In genomic region chr6:47007657-47008396, GRCh38 we compare ENCODE assay signal across 18 cellular contexts. TPM values are rescaled to one million over a fixed set of nuclear protein-coding genes. Genes with fewer than 3 reads are reported as not detected.
A peak's percentile ranks its signal among the peaks of the same experiment; 100 is the strongest.
DNase-seq lines count a peak whose midpoint lies in the region; ATAC-seq, FAIRE-seq and TF ChIP-seq lines count a peak whose summit lies in the region.
"Had no signal": no experiment of that assay in that cellular context is flagged by ENCODE, and none has a peak within 500 bp of the region (broad histone marks: within the 10 kb centered on the region; RNA-seq: fewer than 3 reads in every experiment).

No MANE protein-coding gene starts in this region.

- H3K27ac ChIP-seq in HepG2 (ENCODE audit: extremely low read length, insufficient read depth, low read length) (no peak overlapping the region), right lobe of liver (no peak overlapping the region)
- H3K27ac ChIP-seq: 22Rv1 had no signal

- DNase-seq in HepG2 (ENCODE audit: low spot score) (no peak), right lobe of liver (no peak), astrocyte of the spinal cord (ENCODE audit: low read depth, low spot score) (peak; percentile 37), kidney tubule cell (ENCODE audit: low spot score) (peak; percentile 19), NCI-H748 (lab: John Stamatoyannopoulos, UW; ENCODE audit: unreplicated experiment) (no peak), CD1c-positive myeloid dendritic cell (ENCODE audit: extremely low spot score) (no peak)
- no peak for DNase-seq in activated CD8-positive, alpha-beta memory T cell treated with anti-CD3 and anti-CD28 coated beads for 24 hours
- DNase-seq: CD8-positive, alpha-beta memory T cell; DMS 273 treated with DMSO at 0.1 percent for 48 hours; DMS79 had no signal

- peak; percentile 74 for ATAC-seq in HepG2
- no peak for ATAC-seq in right lobe of liver
- ATAC-seq: GM12878 had no signal

- TF ChIP-seq POLR2A in HepG2 (IDR thresholded peaks at IDR 0.05; ENCODE audit: insufficient read depth in 1 of 2, low read depth in 2 of 2, low read length in 2 of 2) (no peak), right lobe of liver (IDR thresholded peaks at IDR 0.05) (no peak)

- no peaks in the 10 kb centered on the region for H3K79me2 ChIP-seq in HepG2 (ENCODE audit: insufficient read depth, low read length)

- no peak for TF ChIP-seq EP300 in HepG2 (IDR thresholded peaks at IDR 0.05; ENCODE audit: low read depth in 2 of 2, low read length in 2 of 2)
- no peak for TF ChIP-seq EP300 in HepG2 (CRISPR knock-in tag; IDR thresholded peaks at IDR 0.05; ENCODE audit: borderline replicate concordance)

- no peak overlapping the region for H2AFZ ChIP-seq in HepG2 (ENCODE audit: low read length)

- no peak for FAIRE-seq in HepG2 (lab: Jason Lieb, UNC)
- FAIRE-seq: GM12878, GM18507 had no signal

- H3K27me3 ChIP-seq in HepG2 (ENCODE audit: control insufficient read depth in 1 of 2, insufficient read depth in 2 of 2, low read length in 2 of 2) (peaks cover 0 to 27% of the 10 kb centered on the region in 2 experiments; a peak in 3 of 5 replicates), right lobe of liver (no peaks in the 10 kb centered on the region)

- in situ Hi-C loops in HepG2 (cut with HindIII; ENCODE audit: extremely low pct_ligation_motif_present, low pct_unique_long_range_greater_than_20kb) (no loop called here), astrocyte of the spinal cord (cut with HindIII; ENCODE audit: low sequenced_read_pairs) (no loop called here)

- H3K4me3 ChIP-seq in HepG2 (replicated peaks in 1 of 3; ENCODE audit: insufficient read depth in 1 of 3, low read depth in 2 of 3, low read length in 3 of 3) (no peak overlapping the region), right lobe of liver (no peak overlapping the region), astrocyte of the spinal cord (ENCODE audit: low read depth, low read length) (no peak overlapping the region)
- H3K4me3 ChIP-seq: GM12878 had no signal

- POLR2A ChIA-PET in HepG2 (lab: Yijun Ruan, JAX), result no interaction called here

- no peaks in the 10 kb centered on the region for H4K20me1 ChIP-seq in HepG2 (ENCODE audit: insufficient read depth, low read length)

- H3K9ac ChIP-seq in HepG2 (ENCODE audit: insufficient read depth, low read depth, low read length), result no peak overlapping the region

- no TSS peak for BruUV-seq in HepG2 (replicated peaks; lab: Mats Ljungman, UMichigan)

- H3K4me2 ChIP-seq in HepG2 (ENCODE audit: low read depth, low read length), result no peak overlapping the region

- intact Hi-C loops in HepG2 (cut with micrococcal nuclease; ENCODE audit: unreplicated experiment), result loop anchor here (10.0 kb wide), 1 partner anchor 217 kb away; no protein-coding TSS in a partner anchor
- intact Hi-C loops in right lobe of liver (cut with DNase I), result no loop called here

- WGBS in HepG2 (ENCODE audit: low lambda C conversion rate), result 32% methylated on average over 3 of the region's 3 CpGs
- 61% methylated on average over 3 of the region's 3 CpGs for WGBS in right lobe of liver (ENCODE audit: insufficient coverage, low coverage, low lambda C conversion rate, missing lambda C conversion rate)

- TF ChIP-seq CTCF in HepG2 (CRISPR knock-in tag; IDR thresholded peaks at IDR 0.05), result no peak
- no peak for TF ChIP-seq CTCF in right lobe of liver (IDR thresholded peaks at IDR 0.05)
- no peak for TF ChIP-seq CTCF in astrocyte of the spinal cord (IDR thresholded peaks at IDR 0.05; ENCODE audit: low read depth, low read length)

- CTCF ChIA-PET in HepG2 (lab: Yijun Ruan, JAX; ENCODE audit: low intra/inter-chr PET ratio, low total read pairs), result no interaction called here

- TF ChIP-seq RAD21 in HepG2 (CRISPR knock-in tag; IDR thresholded peaks at IDR 0.05), result no peak

- H3K36me3 ChIP-seq in HepG2 (replicated peaks in 1 of 2; ENCODE audit: control insufficient read depth in 1 of 2, insufficient read depth in 2 of 2, low read length in 2 of 2), result no peaks in the 10 kb centered on the region
- H3K36me3 ChIP-seq in right lobe of liver, result no peaks in the 10 kb centered on the region

- no peaks in the 10 kb centered on the region for H3K4me1 ChIP-seq in HepG2 (ENCODE audit: insufficient read depth, low read length)
- H3K4me1 ChIP-seq in right lobe of liver, result no peaks in the 10 kb centered on the region

- H3K9me3 ChIP-seq in HepG2 (ENCODE audit: low read length) (no peaks in the 10 kb centered on the region), right lobe of liver (no peaks in the 10 kb centered on the region)

TF ChIP-seq in HepG2, 621 proteins besides CTCF, POLR2A, EP300 and RAD21:
- TF ChIP-seq, protein P1, sequence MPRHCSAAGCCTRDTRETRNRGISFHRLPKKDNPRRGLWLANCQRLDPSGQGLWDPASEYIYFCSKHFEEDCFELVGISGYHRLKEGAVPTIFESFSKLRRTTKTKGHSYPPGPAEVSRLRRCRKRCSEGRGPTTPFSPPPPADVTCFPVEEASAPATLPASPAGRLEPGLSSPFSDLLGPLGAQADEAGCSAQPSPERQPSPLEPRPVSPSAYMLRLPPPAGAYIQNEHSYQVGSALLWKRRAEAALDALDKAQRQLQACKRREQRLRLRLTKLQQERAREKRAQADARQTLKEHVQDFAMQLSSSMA (CRISPR knock-in tag; IDR thresholded peaks at IDR 0.05), result no peak
- TF ChIP-seq FOSL1 (CRISPR knock-in tag; IDR thresholded peaks at IDR 0.05; ENCODE audit: borderline replicate concordance), result no peak
- TF ChIP-seq MAFK (conservative IDR thresholded peaks at IDR 0.05 in 1 of 2, IDR thresholded peaks at IDR 0.05 in 1 of 2; ENCODE audit: low read length in 2 of 2), result peak in 1 of 2 experiments; percentile 18; a peak in 1 of 4 replicates
- no peak for TF ChIP-seq TCF12 (IDR thresholded peaks at IDR 0.05)
- no peak for TF ChIP-seq TCF12 (CRISPR knock-in tag; IDR thresholded peaks at IDR 0.05)
- TF ChIP-seq MYC (CRISPR knock-in tag; IDR thresholded peaks at IDR 0.05; ENCODE audit: borderline replicate concordance), result no peak
- TF ChIP-seq ZNF720 (CRISPR knock-in tag; IDR thresholded peaks at IDR 0.05), result no peak
TF ChIP-seq in HepG2: peak in this region for 1.

RNA-seq across cellular contexts. Expression of gene ADGRF1, which starts 34.3 kb away (rescaled TPM):
- not detected in 2 replicates for total RNA-seq in HepG2 (2016; rRNA removed; fragmentation: Illumina TruSeq; extraction: Trizol)
- total RNA-seq in HepG2 (2016; cell fraction: cytosol; rRNA removed; fragmentation: Illumina TruSeq; extraction: Trizol; ENCODE audit: low read depth), result not detected in 2 replicates
- not detected in 2 replicates for total RNA-seq in HepG2 (2016; cell fraction: insoluble cytoplasmic fraction; rRNA removed; fragmentation: Illumina TruSeq; extraction: Trizol)
- total RNA-seq in HepG2 (2016; cell fraction: membrane; rRNA removed; fragmentation: Illumina TruSeq; extraction: Trizol), result not detected in 2 replicates
- total RNA-seq in HepG2 (2016; cell fraction: nucleus; rRNA removed; fragmentation: Illumina TruSeq; extraction: Trizol), result not detected in 2 replicates
- not detected in 2 replicates for polyA plus RNA-seq in HepG2 (2011; rRNA removed)
- 0.03 TPM in 1 of 2 replicates, not detected in the other for polyA plus RNA-seq in HepG2 (2011; cell fraction: cytosol; rRNA removed)
- polyA plus RNA-seq in HepG2 (2011; cell fraction: nucleus; rRNA removed), result not detected in 2 replicates
- not detected in 2 replicates for polyA plus RNA-seq in HepG2 (2012)
- not detected in 2 replicates for polyA plus RNA-seq in HepG2 (2016; cell fraction: cytosol; fragmentation: Illumina TruSeq; extraction: Trizol; ENCODE audit: low read depth)
- polyA plus RNA-seq in HepG2 (2016; cell fraction: insoluble cytoplasmic fraction; fragmentation: Illumina TruSeq; extraction: Trizol; ENCODE audit: low read depth), result not detected in 2 replicates
- not detected in 2 replicates for polyA plus RNA-seq in HepG2 (2016; cell fraction: membrane; fragmentation: Illumina TruSeq; extraction: Trizol; ENCODE audit: low read depth)
- polyA plus RNA-seq in HepG2 (2016; cell fraction: nucleus; fragmentation: Illumina TruSeq; extraction: Trizol; ENCODE audit: insufficient read depth, low read depth), result not detected in 2 replicates
- polyA minus RNA-seq in HepG2 (2011; rRNA and poly(A)+ RNA removed; ENCODE audit: low replicate concordance), result not detected in 2 replicates
- not detected in 2 replicates for polyA minus RNA-seq in HepG2 (2011; cell fraction: cytosol; rRNA and poly(A)+ RNA removed)
- polyA minus RNA-seq in HepG2 (2011; cell fraction: nucleus; rRNA and poly(A)+ RNA removed), result not detected in 2 replicates
- not detected for total RNA-seq in right lobe of liver
- total RNA-seq: A673; CD8-positive, alpha-beta memory T cell; G401; HT1080 had no signal
- polyA plus RNA-seq: BJ; CD14-positive monocyte; CD8-positive, alpha-beta memory T cell; GM12878 had no signal

Comparison
In these comparisons a context has a peak if more than half of its experiments do, and no peak if none do; other contexts are left out.
1. DNase-seq: peak in astrocyte of the spinal cord (single experiment) and kidney tubule cell (single experiment); none in HepG2 (single experiment), right lobe of liver (0 of 3), NCI-H748 (single experiment), activated CD8-positive, alpha-beta memory T cell treated with anti-CD3 and anti-CD28 coated beads for 24 hours (single experiment) and CD1c-positive myeloid dendritic cell (single experiment).